Comparison of ENCODE assay signal across 1 cellular context in genomic region chr19:38945562-38946228, GRCh38.
TF ChIP-seq lines count a peak whose summit lies in the region.

No MANE protein-coding gene starts in this region.

TF ChIP-seq in WTC11, 78 proteins besides CTCF, POLR2A, EP300 and RAD21 (continued from another document):
- TF ChIP-seq ZNF532 (CRISPR knock-in tag; IDR thresholded peaks at IDR 0.05; ENCODE audit: borderline replicate concordance), result no peak
- TF ChIP-seq, protein P1, sequence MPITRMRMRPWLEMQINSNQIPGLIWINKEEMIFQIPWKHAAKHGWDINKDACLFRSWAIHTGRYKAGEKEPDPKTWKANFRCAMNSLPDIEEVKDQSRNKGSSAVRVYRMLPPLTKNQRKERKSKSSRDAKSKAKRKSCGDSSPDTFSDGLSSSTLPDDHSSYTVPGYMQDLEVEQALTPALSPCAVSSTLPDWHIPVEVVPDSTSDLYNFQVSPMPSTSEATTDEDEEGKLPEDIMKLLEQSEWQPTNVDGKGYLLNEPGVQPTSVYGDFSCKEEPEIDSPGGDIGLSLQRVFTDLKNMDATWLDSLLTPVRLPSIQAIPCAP (CRISPR knock-in tag; IDR thresholded peaks at IDR 0.05), result no peak
- TF ChIP-seq NR1H2 (CRISPR knock-in tag; IDR thresholded peaks at IDR 0.05), result no peak
- no peak for TF ChIP-seq ZNF138 (CRISPR knock-in tag; conservative IDR thresholded peaks at IDR 0.05)
- no peak for TF ChIP-seq PRDM15 (CRISPR knock-in tag; IDR thresholded peaks at IDR 0.05)
- TF ChIP-seq ZNF121 (CRISPR knock-in tag; IDR thresholded peaks at IDR 0.05), result no peak
- TF ChIP-seq, protein P2, sequence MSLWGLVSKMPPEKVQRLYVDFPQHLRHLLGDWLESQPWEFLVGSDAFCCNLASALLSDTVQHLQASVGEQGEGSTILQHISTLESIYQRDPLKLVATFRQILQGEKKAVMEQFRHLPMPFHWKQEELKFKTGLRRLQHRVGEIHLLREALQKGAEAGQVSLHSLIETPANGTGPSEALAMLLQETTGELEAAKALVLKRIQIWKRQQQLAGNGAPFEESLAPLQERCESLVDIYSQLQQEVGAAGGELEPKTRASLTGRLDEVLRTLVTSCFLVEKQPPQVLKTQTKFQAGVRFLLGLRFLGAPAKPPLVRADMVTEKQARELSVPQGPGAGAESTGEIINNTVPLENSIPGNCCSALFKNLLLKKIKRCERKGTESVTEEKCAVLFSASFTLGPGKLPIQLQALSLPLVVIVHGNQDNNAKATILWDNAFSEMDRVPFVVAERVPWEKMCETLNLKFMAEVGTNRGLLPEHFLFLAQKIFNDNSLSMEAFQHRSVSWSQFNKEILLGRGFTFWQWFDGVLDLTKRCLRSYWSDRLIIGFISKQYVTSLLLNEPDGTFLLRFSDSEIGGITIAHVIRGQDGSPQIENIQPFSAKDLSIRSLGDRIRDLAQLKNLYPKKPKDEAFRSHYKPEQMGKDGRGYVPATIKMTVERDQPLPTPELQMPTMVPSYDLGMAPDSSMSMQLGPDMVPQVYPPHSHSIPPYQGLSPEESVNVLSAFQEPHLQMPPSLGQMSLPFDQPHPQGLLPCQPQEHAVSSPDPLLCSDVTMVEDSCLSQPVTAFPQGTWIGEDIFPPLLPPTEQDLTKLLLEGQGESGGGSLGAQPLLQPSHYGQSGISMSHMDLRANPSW (CRISPR knock-in tag; conservative IDR thresholded peaks at IDR 0.05; ENCODE audit: low read depth), result no peak
- TF ChIP-seq CREB1 (CRISPR knock-in tag; IDR thresholded peaks at IDR 0.05), result no peak
